In genomic region chr3:30440147-30440604, GRCh38 we compare ENCODE assay signal across 12 cellular contexts.
DNase-seq lines count a peak whose midpoint lies in the region; ATAC-seq and TF ChIP-seq lines count a peak whose summit lies in the region.
"Had no signal": no experiment of that assay in that cellular context is flagged by ENCODE, and none has a peak within 500 bp of the region (broad histone marks: within the 10 kb centered on the region; RNA-seq: fewer than 3 reads in every experiment).

No MANE protein-coding gene starts in this region.

- no peak for TF ChIP-seq EP300 in stomach (IDR thresholded peaks at IDR 0.05)
- TF ChIP-seq EP300 in ovary (IDR thresholded peaks at IDR 0.05), result no peak

- H3K4me3 ChIP-seq in ascending aorta, result no peak overlapping the region
- H3K4me3 ChIP-seq in right atrium auricular region, result no peak overlapping the region
- no peak overlapping the region for H3K4me3 ChIP-seq in stomach
- no peak overlapping the region for H3K4me3 ChIP-seq in ovary
- H3K4me3 ChIP-seq in mesendoderm (ENCODE audit: low read length), result no peak overlapping the region
- H3K4me3 ChIP-seq: smooth muscle cell had no signal

- ATAC-seq in HG02678 (IDR thresholded peaks at IDR 0.05; ENCODE audit: unreplicated experiment), result no peak
- ATAC-seq: T-helper 17 cell had no signal

- H2BK15ac ChIP-seq in mesendoderm (replicated peaks; ENCODE audit: low read depth), result no peak overlapping the region

- H4K8ac ChIP-seq in mesendoderm (ENCODE audit: low read depth, low read length), result no peak overlapping the region

- DNase-seq in HCEC 1CT (peak; percentile 45), ascending aorta (ENCODE audit: low spot score in 2 of 2) (no peak), right atrium auricular region (ENCODE audit: low spot score) (no peak), stomach (peak; percentile 48), ovary (no peak), mesendoderm (no peak), NCI-H510A treated with DMSO at 0.1 percent for 48 hours (lab: John Stamatoyannopoulos, UW) (no peak)
- DNase-seq: activated naive CD8-positive, alpha-beta T cell treated with anti-CD3 and anti-CD28 coated beads, Interleukin-2, amount 10 ng/mL, durations not matched to agents 7 days and 5 days; NCI-H1417; T-helper 17 cell had no signal

- H3K9ac ChIP-seq in mesendoderm (ENCODE audit: low read length), result no peak overlapping the region

- intact Hi-C loops in ascending aorta (cut with DNase I) (loop anchor here (5.0 kb wide), 4 partner anchors 98 to 252 kb away; partner anchors contain the start of gene TGFBR2), stomach (cut with DNase I; ENCODE audit: low total_unique reads) (no loop called here), ovary (cut with DNase I) (no loop called here)

- H3K56ac ChIP-seq in mesendoderm (ENCODE audit: low read length), result no peak overlapping the region

- H2BK5ac ChIP-seq in mesendoderm (ENCODE audit: low read length), result no peak overlapping the region

- no peaks in the 10 kb centered on the region for H3K9me3 ChIP-seq in ascending aorta
- H3K9me3 ChIP-seq in right atrium auricular region, result no peaks in the 10 kb centered on the region
- no peaks in the 10 kb centered on the region for H3K9me3 ChIP-seq in stomach
- no peaks in the 10 kb centered on the region for H3K9me3 ChIP-seq in ovary

- H3K4me2 ChIP-seq in mesendoderm (ENCODE audit: low read length), result no peak overlapping the region
- H3K4me2 ChIP-seq: smooth muscle cell had no signal

- no peak for TF ChIP-seq POLR2A in stomach (IDR thresholded peaks at IDR 0.05)
- no peak for TF ChIP-seq POLR2A in ovary (IDR thresholded peaks at IDR 0.05)

- H3K18ac ChIP-seq in mesendoderm (ENCODE audit: low read length), result no peak overlapping the region

- H3K4ac ChIP-seq in mesendoderm (ENCODE audit: low read depth, low read length), result no peak overlapping the region

- no peak overlapping the region for H2BK120ac ChIP-seq in mesendoderm (ENCODE audit: low read depth, low read length)

- no peak overlapping the region for H2AK5ac ChIP-seq in mesendoderm (ENCODE audit: low read length)

- H3K79me1 ChIP-seq in mesendoderm (ENCODE audit: low read length), result no peaks in the 10 kb centered on the region

- H3K27ac ChIP-seq in ascending aorta, result peak overlapping the region; percentile 83 to 85
- H3K27ac ChIP-seq in right atrium auricular region, result peak overlapping the region; percentile 80 to 92
- H3K27ac ChIP-seq in stomach, result peak overlapping the region in 4 of 5 donors; percentile 53 to 84 (median 58)
- no peak overlapping the region for H3K27ac ChIP-seq in ovary
- no peak overlapping the region for H3K27ac ChIP-seq in mesendoderm (ENCODE audit: low read depth, low read length)

- TF ChIP-seq CTCF in ascending aorta (IDR thresholded peaks at IDR 0.05), result no peak
- TF ChIP-seq CTCF in right atrium auricular region (IDR thresholded peaks at IDR 0.05), result no peak
- TF ChIP-seq CTCF in stomach (IDR thresholded peaks at IDR 0.05), result no peak
- TF ChIP-seq CTCF in ovary (IDR thresholded peaks at IDR 0.05), result no peak

- WGBS in stomach, 5 donors, result 23 to 58% (median 46%) methylated on average over 2 of the region's 2 CpGs
- WGBS in ovary, 3 donors, result 41 to 47% (median 41%) methylated on average over 2 of the region's 2 CpGs
- WGBS in mesendoderm (ENCODE audit: extremely low coverage, insufficient coverage, low lambda C conversion rate), result no CpG with 5 or more reads among the region's 2 CpGs

- H3K4me1 ChIP-seq in ascending aorta (peaks cover 7 to 75% of the 10 kb centered on the region in 2 donors), right atrium auricular region (peaks cover 0 to 37% of the 10 kb centered on the region in 2 donors), stomach (peaks cover 4 to 31% (median 16%) of the 10 kb centered on the region in 4 donors), ovary (ENCODE audit: insufficient read depth) (peaks cover 1% of the 10 kb centered on the region), mesendoderm (ENCODE audit: control insufficient read depth, low read depth, low read length) (peaks cover 6% of the 10 kb centered on the region)

- no peaks in the 10 kb centered on the region for H3K36me3 ChIP-seq in ascending aorta
- H3K36me3 ChIP-seq in right atrium auricular region, result no peaks in the 10 kb centered on the region
- no peaks in the 10 kb centered on the region for H3K36me3 ChIP-seq in stomach
- no peaks in the 10 kb centered on the region for H3K36me3 ChIP-seq in ovary
- no peaks in the 10 kb centered on the region for H3K36me3 ChIP-seq in mesendoderm (ENCODE audit: control insufficient read depth, insufficient read depth, low read length)

- no peak overlapping the region for H4K5ac ChIP-seq in mesendoderm (ENCODE audit: low read length)

- no peaks in the 10 kb centered on the region for H3K79me2 ChIP-seq in mesendoderm (ENCODE audit: control insufficient read depth, insufficient read depth, low read length)

- H3K23ac ChIP-seq in mesendoderm (ENCODE audit: low read length), result no peak overlapping the region

- H3K27me3 ChIP-seq in ascending aorta (no peaks in the 10 kb centered on the region), right atrium auricular region (no peaks in the 10 kb centered on the region), stomach (no peaks in the 10 kb centered on the region), ovary (no peaks in the 10 kb centered on the region), mesendoderm (ENCODE audit: insufficient read depth, low read length, poor library complexity) (no peaks in the 10 kb centered on the region)

Comparison
In these comparisons a context has a peak if more than half of its experiments do, and no peak if none do; other contexts are left out.
1. DNase-seq: peak in HCEC 1CT (single experiment) and stomach (single experiment); none in ascending aorta (0 of 2), right atrium auricular region (single experiment), ovary (0 of 5), mesendoderm (single experiment) and NCI-H510A treated with DMSO at 0.1 percent for 48 hours (single experiment).
2. H3K27ac ChIP-seq: peak in ascending aorta (2 of 2), right atrium auricular region (2 of 2) and stomach (4 of 5); none in ovary (0 of 2) and mesendoderm (single experiment).